Comparison of ENCODE assay signal across 17 cellular contexts in the genomic region with DNA sequence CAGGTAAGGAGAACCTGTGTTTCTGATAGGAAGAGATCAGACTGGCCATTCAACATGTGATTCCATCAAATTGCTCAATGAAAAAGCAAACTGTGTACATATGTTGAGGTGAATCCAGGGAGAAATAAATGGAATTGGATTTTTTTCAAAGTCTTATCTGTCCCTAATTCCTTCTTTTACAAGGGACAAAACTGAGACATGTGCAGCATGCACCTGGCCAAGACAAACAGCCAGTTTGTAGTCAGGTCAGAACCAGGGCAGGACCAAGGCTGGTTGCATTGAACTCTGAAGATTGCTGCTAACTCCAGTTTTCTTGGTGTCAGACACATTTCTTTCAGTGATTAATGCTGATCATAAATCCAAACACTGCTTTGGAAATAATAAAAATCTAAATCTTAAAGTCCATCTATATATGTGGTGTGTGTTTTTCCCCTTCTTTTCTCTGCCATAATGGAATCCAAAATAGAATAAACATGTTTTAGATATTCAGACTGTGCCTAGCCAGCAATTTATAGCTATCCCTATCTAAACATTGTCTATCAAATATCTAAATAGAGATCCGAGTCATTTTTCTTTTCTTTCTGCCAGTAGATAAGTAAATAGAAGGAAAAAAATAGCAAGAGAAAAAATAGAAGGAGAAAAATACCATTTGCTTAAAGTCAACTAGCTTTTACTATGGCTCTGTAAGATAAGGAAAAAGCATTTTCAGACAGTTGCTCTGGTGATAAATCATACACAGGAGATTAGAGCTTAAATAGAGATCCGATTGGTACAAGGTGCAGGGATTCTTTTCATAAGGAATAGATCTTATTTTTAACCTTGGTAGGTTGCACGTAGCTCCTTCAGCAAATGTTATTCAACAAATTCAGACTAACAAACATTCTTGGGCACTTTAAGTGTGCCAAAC.
DNase-seq lines count a peak whose midpoint lies in the region; ATAC-seq, FAIRE-seq and TF ChIP-seq lines count a peak whose summit lies in the region.
"Had no signal": no experiment of that assay in that cellular context is flagged by ENCODE, and none has a peak within 500 bp of the region (broad histone marks: within the 10 kb centered on the region; RNA-seq: fewer than 3 reads in every experiment).

No MANE protein-coding gene starts in this region.

- peaks cover 19% of the 10 kb centered on the region for H3K4me1 ChIP-seq in hepatocyte (ENCODE audit: insufficient read depth)
- H3K4me1 ChIP-seq in small intestine (ENCODE audit: control insufficient read depth in 2 of 2, insufficient read depth in 1 of 2, low read depth in 1 of 2, low read length in 1 of 2): peaks cover 0 to 2% of the 10 kb centered on the region in 2 donors
- H3K4me1 ChIP-seq: Peyer's patch had no signal

- peaks cover 40% of the 10 kb centered on the region for H3K27me3 Mint-ChIP-seq in T-helper 17 cell

- FAIRE-seq in small intestine (lab: Jason Lieb, UNC): peak; percentile 10

- H3K36me3 ChIP-seq in hepatocyte (replicated peaks; ENCODE audit: insufficient read depth, low read depth) (no peaks in the 10 kb centered on the region), small intestine (ENCODE audit: control insufficient read depth in 2 of 2, insufficient read depth in 2 of 2, low read length in 2 of 2) (no peaks in the 10 kb centered on the region)
- H3K36me3 ChIP-seq: Peyer's patch had no signal

- H3K4me3 ChIP-seq in LNCaP clone FGC (ENCODE audit: low read depth, low read length) (peak overlapping the region; percentile 26), hepatocyte (no peak overlapping the region), small intestine (ENCODE audit: low read depth in 1 of 2, low read length in 2 of 2) (no peak overlapping the region)
- H3K4me3 ChIP-seq: Peyer's patch had no signal

- H3K27me3 ChIP-seq in hepatocyte: no peaks in the 10 kb centered on the region
- no peaks in the 10 kb centered on the region for H3K27me3 ChIP-seq in small intestine (ENCODE audit: control insufficient read depth in 2 of 2, insufficient read depth in 2 of 2, low read length in 2 of 2)
- H3K27me3 ChIP-seq: Peyer's patch had no signal

- H3K36me3 Mint-ChIP-seq in T-helper 17 cell (ENCODE audit: low read depth): no peaks in the 10 kb centered on the region
- H3K36me3 Mint-ChIP-seq: IgD-negative memory B cell had no signal

- H3K4me2 ChIP-seq in hepatocyte: peak overlapping the region; percentile 39

- H4K20me1 ChIP-seq in hepatocyte (ENCODE audit: insufficient read depth, poor library complexity, severe bottlenecking): no peaks in the 10 kb centered on the region

- no peak for ATAC-seq in HG03469 (IDR thresholded peaks at IDR 0.05; ENCODE audit: unreplicated experiment)
- ATAC-seq in T-helper 17 cell: no peak

- H3K27ac Mint-ChIP-seq in T-helper 17 cell: no peak overlapping the region
- H3K27ac Mint-ChIP-seq: CD4-positive, alpha-beta T cell; H9; IgD-negative memory B cell had no signal

- H3K79me2 ChIP-seq in hepatocyte: no peaks in the 10 kb centered on the region

- H3K9me3 ChIP-seq in hepatocyte (ENCODE audit: low read depth): no peaks in the 10 kb centered on the region
- no peaks in the 10 kb centered on the region for H3K9me3 ChIP-seq in small intestine (ENCODE audit: control insufficient read depth, low read depth)
- no peaks in the 10 kb centered on the region for H3K9me3 ChIP-seq in T-helper 17 cell (ENCODE audit: control insufficient read depth, low read length, poor library complexity, severe bottlenecking)
- H3K9me3 ChIP-seq: Peyer's patch had no signal

- no peaks in the 10 kb centered on the region for H3K9me2 ChIP-seq in hepatocyte (replicated peaks; ENCODE audit: insufficient read depth)

- peak overlapping the region; percentile 95 for H3K27ac ChIP-seq in VCaP
- H3K27ac ChIP-seq in hepatocyte: peak overlapping the region; percentile 61
- peak overlapping the region in 1 of 2 donors; percentile 35 for H3K27ac ChIP-seq in small intestine (ENCODE audit: low read depth in 1 of 2, low read length in 1 of 2)
- H3K27ac ChIP-seq: Peyer's patch had no signal

- DNase-seq in LNCaP clone FGC (ENCODE audit: low read depth): peak; percentile 93
- DNase-seq in hepatocyte (ENCODE audit: low spot score): peak; percentile 19
- DNase-seq in small intestine: peak; percentile 41
- no peak for DNase-seq in Ammon's horn (ENCODE audit: low spot score)
- DNase-seq in 8988T: no peak
- no peak for DNase-seq in T-helper 17 cell
- DNase-seq: AML-193; CD4-positive, alpha-beta T cell; H9; NCI-H1694; NCI-H2107; NCI-H748 treated with DMSO at 0.1 percent for 48 hours; Peyer's patch; Right ventricle myocardium superior had no signal

- TF ChIP-seq CTCF in LNCaP clone FGC (IDR thresholded peaks at IDR 0.05; ENCODE audit: control insufficient read depth, extremely low read depth, insufficient read depth) (no peak), VCaP (conservative IDR thresholded peaks at IDR 0.05) (no peak), hepatocyte (IDR thresholded peaks at IDR 0.05; ENCODE audit: poor library complexity) (no peak)

- 30% methylated on average over 3 of the region's 3 CpGs for WGBS in hepatocyte (ENCODE audit: low lambda C conversion rate, missing lambda C conversion rate)
- 4 to 27% (median 20%) methylated on average over 3 of the region's 3 CpGs for WGBS in small intestine, 3 donors

- no peak overlapping the region for H2AFZ ChIP-seq in hepatocyte

- no peaks in the 10 kb centered on the region for H3K4me1 Mint-ChIP-seq in T-helper 17 cell
- H3K4me1 Mint-ChIP-seq: H9, IgD-negative memory B cell had no signal

- no peak overlapping the region for H3K4me3 Mint-ChIP-seq in T-helper 17 cell
- H3K4me3 Mint-ChIP-seq: CD4-positive, alpha-beta T cell; H9; IgD-negative memory B cell had no signal

Comparison
In these comparisons a context has a peak if more than half of its experiments do, and no peak if none do; other contexts are left out.
1. DNase-seq: peak in LNCaP clone FGC (single experiment), hepatocyte (single experiment) and small intestine (single experiment); none in Ammon's horn (single experiment), 8988T (single experiment) and T-helper 17 cell (0 of 3).